In the genomic region with DNA sequence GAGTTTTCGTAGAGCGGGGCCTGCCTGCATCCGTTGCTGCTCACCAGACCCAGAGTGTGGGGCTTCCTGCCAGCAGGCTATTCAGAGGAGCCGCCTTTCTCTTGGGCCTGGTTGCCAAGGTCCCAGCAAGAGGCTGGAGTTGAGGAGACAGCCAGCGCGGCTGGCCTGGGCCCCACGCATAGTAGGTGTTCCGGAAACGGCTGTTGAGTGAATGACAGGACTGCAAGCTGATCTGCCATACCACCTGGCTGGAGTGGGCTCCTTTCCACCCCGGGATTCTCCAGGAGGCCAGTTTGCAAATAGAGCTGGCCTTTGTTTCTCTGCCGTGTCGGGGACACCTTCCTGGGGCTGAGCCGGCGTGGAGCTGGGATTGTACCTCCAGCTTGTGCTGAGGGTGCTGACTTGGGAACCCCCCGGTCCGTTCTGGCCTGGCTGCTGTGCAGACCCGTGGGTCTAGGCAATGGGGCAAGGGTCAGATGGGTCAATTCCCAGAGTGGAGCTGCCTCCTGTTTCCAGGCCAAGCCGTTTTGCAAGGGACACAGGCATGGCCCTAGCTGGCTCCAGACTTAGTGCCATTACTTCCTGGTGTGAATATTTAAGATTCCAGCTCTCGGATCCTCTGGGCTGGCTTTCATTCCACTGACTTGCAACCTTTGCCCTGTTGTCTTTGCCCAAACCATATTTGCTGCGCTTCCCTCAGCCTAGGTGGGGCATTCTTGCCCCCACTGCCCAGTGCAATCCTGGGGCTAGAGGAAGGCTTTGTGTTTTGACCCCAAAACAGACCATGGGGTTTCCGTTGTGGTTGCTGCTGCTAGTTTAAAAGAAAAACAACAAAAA, we compare ENCODE assay signal across 8 cellular contexts.
DNase-seq lines count a peak whose midpoint lies in the region; ATAC-seq, FAIRE-seq and TF ChIP-seq lines count a peak whose summit lies in the region.

No MANE protein-coding gene starts in this region.

- peaks cover 14% of the 10 kb centered on the region for H3K4me1 Mint-ChIP-seq in CD8-positive, alpha-beta T cell (ENCODE audit: low read depth)
- H3K4me1 Mint-ChIP-seq in T-helper 2 cell treated with Interferon-gamma antibody and Interleukin-4, amounts not matched to agents 5 μg/mL and 100 μg/mL, for 36 hours (ENCODE audit: low read depth) = peaks cover 6% of the 10 kb centered on the region

- H3K9me3 Mint-ChIP-seq in CD8-positive, alpha-beta T cell = no peaks in the 10 kb centered on the region
- H3K9me3 Mint-ChIP-seq in T-helper 2 cell treated with Interferon-gamma antibody and Interleukin-4, amounts not matched to agents 5 μg/mL and 100 μg/mL, for 36 hours = no peaks in the 10 kb centered on the region

- no peaks in the 10 kb centered on the region for H3K27me3 ChIP-seq in CD8-positive, alpha-beta T cell (ENCODE audit: insufficient read depth, low read length)
- no peaks in the 10 kb centered on the region for H3K27me3 ChIP-seq in mucosa of rectum (ENCODE audit: control insufficient read depth in 2 of 2, insufficient read depth in 2 of 2, low read length in 2 of 2)

- H3K9me3 ChIP-seq in CD8-positive, alpha-beta T cell (ENCODE audit: low read length) = no peaks in the 10 kb centered on the region
- no peaks in the 10 kb centered on the region for H3K9me3 ChIP-seq in mucosa of rectum (ENCODE audit: control insufficient read depth in 2 of 2, low read length in 2 of 2)

- H3K4me3 Mint-ChIP-seq in CD8-positive, alpha-beta T cell = no peak overlapping the region
- no peak overlapping the region for H3K4me3 Mint-ChIP-seq in T-helper 2 cell treated with Interferon-gamma antibody and Interleukin-4, amounts not matched to agents 5 μg/mL and 100 μg/mL, for 36 hours

- H3K9ac ChIP-seq in mucosa of rectum (ENCODE audit: low read depth in 1 of 2, low read length in 2 of 2) = peak overlapping the region; percentile 18 to 24

- peak overlapping the region; percentile 45 for H3K27ac Mint-ChIP-seq in CD8-positive, alpha-beta T cell
- no peak overlapping the region for H3K27ac Mint-ChIP-seq in T-helper 2 cell treated with Interferon-gamma antibody and Interleukin-4, amounts not matched to agents 5 μg/mL and 100 μg/mL, for 36 hours

- H3K36me3 ChIP-seq in CD8-positive, alpha-beta T cell (ENCODE audit: insufficient read depth, low read length) = no peaks in the 10 kb centered on the region
- H3K36me3 ChIP-seq in mucosa of rectum (ENCODE audit: control insufficient read depth in 2 of 2, insufficient read depth in 2 of 2, low read length in 2 of 2) = peaks cover 5 to 8% of the 10 kb centered on the region in 2 donors

- H3K4me1 ChIP-seq in CD8-positive, alpha-beta T cell (ENCODE audit: insufficient read depth, low read length) = no peaks in the 10 kb centered on the region
- H3K4me1 ChIP-seq in mucosa of rectum (ENCODE audit: control insufficient read depth in 2 of 2, insufficient read depth in 2 of 2, low read length in 2 of 2) = peaks cover 17 to 20% of the 10 kb centered on the region in 2 donors

- H3K4me3 ChIP-seq in CD8-positive, alpha-beta T cell (ENCODE audit: low read depth, low read length) = no peak overlapping the region
- peak overlapping the region in 1 of 2 donors; percentile 20 for H3K4me3 ChIP-seq in mucosa of rectum (ENCODE audit: low read length in 2 of 2)

- CTCF ChIA-PET in CD8-positive, alpha-beta T cell (lab: Charles Lee) = no interaction called here

- POLR2A ChIA-PET in CD8-positive, alpha-beta T cell (lab: Charles Lee) = interaction anchor here (0.7 kb wide), 1 partner anchor 73 kb away, joined by 3 read pairs; no protein-coding TSS in a partner anchor

- intact Hi-C loops in CD8-positive, alpha-beta T cell (cut with DNase I, micrococcal nuclease) = no loop called here

- H3K27me3 Mint-ChIP-seq in CD8-positive, alpha-beta T cell (ENCODE audit: low read depth) = no peaks in the 10 kb centered on the region
- no peaks in the 10 kb centered on the region for H3K27me3 Mint-ChIP-seq in T-helper 2 cell treated with Interferon-gamma antibody and Interleukin-4, amounts not matched to agents 5 μg/mL and 100 μg/mL, for 36 hours (ENCODE audit: low read depth)

- no peak for DNase-seq in CD8-positive, alpha-beta T cell
- no peak for DNase-seq in GM19239 (ENCODE audit: insufficient read length, low spot score)
- no peak for DNase-seq in activated CD4-positive, alpha-beta T cell treated with anti-CD3 and anti-CD28 coated beads for 4 hours
- DNase-seq in NCI-H774 (lab: John Stamatoyannopoulos, UW) = no peak
- DNase-seq in T-helper 2 cell treated with Interferon-gamma antibody and Interleukin-4, amounts not matched to agents 5 μg/mL and 100 μg/mL, for 36 hours (ENCODE audit: low spot score) = no peak

- ATAC-seq in CD8-positive, alpha-beta T cell = no peak
- peak; percentile 24 for ATAC-seq in HG02852 (IDR thresholded peaks at IDR 0.05; ENCODE audit: unreplicated experiment)

- no peak for FAIRE-seq in GM19239 (lab: Jason Lieb, UNC)

- no peak for TF ChIP-seq CTCF in CD8-positive, alpha-beta T cell (IDR thresholded peaks at IDR 0.05)

- peaks cover 13% of the 10 kb centered on the region for H3K36me3 Mint-ChIP-seq in CD8-positive, alpha-beta T cell
- H3K36me3 Mint-ChIP-seq in T-helper 2 cell treated with Interferon-gamma antibody and Interleukin-4, amounts not matched to agents 5 μg/mL and 100 μg/mL, for 36 hours (ENCODE audit: low read depth) = peaks cover 4% of the 10 kb centered on the region

- no peak overlapping the region for H3K27ac ChIP-seq in CD8-positive, alpha-beta T cell (ENCODE audit: low read depth, low read length)
- peak overlapping the region; percentile 49 for H3K27ac ChIP-seq in cingulate gyrus (ENCODE audit: low read depth, low read length)
- peak overlapping the region; percentile 25 to 68 for H3K27ac ChIP-seq in mucosa of rectum (ENCODE audit: low read depth in 2 of 2, low read length in 2 of 2)
